ENCODE assay signal across 27 cellular contexts in genomic region chrX:99480728-99481127, GRCh38.
"Had no signal": no experiment of that assay in that cellular context is flagged by ENCODE, and none has a peak within 500 bp of the region (broad histone marks: within the 10 kb centered on the region; RNA-seq: fewer than 3 reads in every experiment).

No MANE protein-coding gene starts in this region.

- ATAC-seq: stimulated activated effector memory CD8-positive, alpha-beta T cell treated with anti-CD3 and anti-CD28 coated beads, Interleukin-12 subunit alpha, Interleukin-12 subunit beta, amount 100 ng/mL, for 72 hours; stimulated activated memory B cell treated with anti-CD40 and anti-IgM and Interleukin-4, amounts not matched to agents 10 μg/mL and 1 μg/mL and 100 μg/mL, for 72 hours; stimulated activated naive B cell treated with anti-CD40 and anti-IgM and Interleukin-4, amounts not matched to agents 10 μg/mL and 1 μg/mL and 100 μg/mL, for 72 hours; stimulated activated naive CD8-positive, alpha-beta T cell treated with anti-CD3 and anti-CD28 coated beads, Interleukin-15, amount 100 ng/mL, for 72 hours; stimulated activated naive CD8-positive, alpha-beta T cell treated with anti-CD3 and anti-CD28 coated beads, Interleukin-15, Interleukin-2, amounts not matched to agents 100 U/mL and 50 U/mL, for 24 hours; upper lobe of right lung had no signal

- FAIRE-seq: urothelium cell line had no signal

- H3K27ac ChIP-seq: stomach, suprapubic skin, testis, thoracic aorta, thyroid gland, tibial artery, tibial nerve, transverse colon, upper lobe of left lung, upper lobe of right lung, uterus, vagina had no signal

- H3K4me1 ChIP-seq: stomach, suprapubic skin, testis, thyroid gland, tibial artery, tibial nerve, transverse colon, upper lobe of left lung, upper lobe of right lung, uterus, vagina had no signal

- DNase-seq: stimulated activated CD4-positive, alpha-beta T cell treated with anti-CD3 and anti-CD28 coated beads, Interleukin-2, amount 100 ng/mL, for 48 hours; stimulated activated CD4-positive, alpha-beta T cell treated with anti-CD3 and anti-CD28 coated beads, Interleukin-4, amount 100 ng/mL, for 1 hour; stimulated activated CD4-positive, alpha-beta T cell treated with anti-CD3 and anti-CD28 coated beads, Interleukin-4, amount 100 ng/mL, for 24 hours; stimulated activated CD4-positive, alpha-beta T cell treated with anti-CD3 and anti-CD28 coated beads, Interleukin-4, amount 100 ng/mL, for 4 hours; stimulated activated CD8-positive, alpha-beta memory T cell treated with anti-CD3 and anti-CD28 coated beads, Interleukin-4, amount 100 ng/mL, for 48 hours; stimulated activated naive B cell treated with anti-CD40 and anti-IgM and Interleukin-4, amounts not matched to agents 10 μg/mL and 1 μg/mL and 100 μg/mL, for 72 hours; stimulated activated naive CD4-positive, alpha-beta T cell; stimulated activated naive CD4-positive, alpha-beta T cell treated with Interleukin-2 at 50 U/mL for 16 hours; stimulated activated naive CD8-positive, alpha-beta T cell treated with anti-CD3 and anti-CD28 coated beads, Interleukin-15, amount 100 ng/mL, for 72 hours; stimulated activated naive CD8-positive, alpha-beta T cell treated with anti-CD3 and anti-CD28 coated beads, Interleukin-15, Interleukin-2, amounts not matched to agents 100 U/mL and 50 U/mL, for 24 hours; stomach; substantia nigra; testis; thyroid gland; tibial artery; transverse colon; trophoblast cell; upper lobe of left lung; upper lobe of right lung; uterus had no signal

- H3K9me3 ChIP-seq: stomach, suprapubic skin, testis, thoracic aorta, thyroid gland, tibial artery, tibial nerve, transverse colon, upper lobe of left lung, upper lobe of right lung, uterus, vagina had no signal

- H3K4me3 ChIP-seq: stomach, suprapubic skin, testis, thoracic aorta, thyroid gland, tibial artery, tibial nerve, transverse colon, upper lobe of left lung, upper lobe of right lung, uterus, vagina had no signal

- H3K27me3 ChIP-seq: stomach, suprapubic skin, testis, thyroid gland, tibial artery, tibial nerve, transverse colon, upper lobe of left lung, upper lobe of right lung, uterus, vagina had no signal

- H3K36me3 ChIP-seq: stomach, suprapubic skin, thoracic aorta, thyroid gland, tibial artery, tibial nerve, transverse colon, upper lobe of left lung, upper lobe of right lung, uterus, vagina had no signal
